ENCODE assay signal across 26 cellular contexts in the genomic region with DNA sequence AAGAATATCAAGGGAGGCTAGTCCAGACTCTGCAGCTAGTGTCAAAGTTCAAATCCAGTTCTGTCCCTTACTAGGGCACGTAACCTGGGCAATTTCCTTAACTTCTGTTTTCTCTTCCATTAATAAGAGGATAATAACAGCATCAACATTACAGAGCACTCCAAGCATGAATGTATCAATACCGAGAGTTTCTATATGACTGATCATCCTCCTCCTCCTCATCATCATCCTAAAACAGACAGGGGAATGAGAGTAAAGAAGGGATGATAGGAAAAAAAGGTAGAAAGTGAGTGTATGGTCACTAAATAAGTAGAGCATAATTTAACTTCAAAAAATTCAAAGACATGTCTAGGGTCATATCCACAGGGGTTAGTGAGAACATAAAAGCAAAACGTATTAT.
DNase-seq lines count a peak whose midpoint lies in the region; ATAC-seq and TF ChIP-seq lines count a peak whose summit lies in the region.
"Had no signal": no experiment of that assay in that cellular context is flagged by ENCODE, and none has a peak within 500 bp of the region (broad histone marks: within the 10 kb centered on the region; RNA-seq: fewer than 3 reads in every experiment).

No MANE protein-coding gene starts in this region.

- no peak for TF ChIP-seq POLR2A in vagina (IDR thresholded peaks at IDR 0.05)

- no peak for DNase-seq in activated naive CD8-positive, alpha-beta T cell treated with anti-CD3 and anti-CD28 coated beads, Interleukin-2, amount 50 U/mL, for 24 hours
- DNase-seq in activated naive CD8-positive, alpha-beta T cell treated with anti-CD3 and anti-CD28 coated beads for 36 hours, result no peak
- DNase-seq in naive B cell (no peak), vagina (ENCODE audit: extremely low spot score in 2 of 2) (no peak), NCI-H226 (no peak), UCSD-AML1 (lab: John Stamatoyannopoulos, UW; ENCODE audit: unreplicated experiment) (no peak), NK-92 (lab: John Stamatoyannopoulos, UW; ENCODE audit: unreplicated experiment) (no peak)
- DNase-seq: 8988T; activated CD4-positive, alpha-beta T cell treated with anti-CD3 and anti-CD28 coated beads, Interleukin-2, amount 50 U/mL, for 1 hour; activated T-cell treated with anti-CD3 and anti-CD28 coated beads, Interleukin-2, amount 50 U/mL, for 4 hours; adrenal gland; body of pancreas; CD4-positive, alpha-beta memory T cell; KBM-7; kidney; MG63; natural killer cell; NCI-H1417 treated with DMSO at 0.1 percent for 48 hours; NCI-H2081 treated with DMSO at 0.1 percent for 48 hours; NK-92 treated with Interleukin-12 subunit alpha and Interleukin-12 subunit beta, amount 100 ng/mL, for 24 hours; retina; Right ventricle myocardium superior; T-helper 9 cell had no signal

- no peaks in the 10 kb centered on the region for H3K36me3 Mint-ChIP-seq in activated naive CD8-positive, alpha-beta T cell treated with anti-CD3 and anti-CD28 coated beads, Interleukin-2, amount 50 U/mL, for 24 hours (ENCODE audit: low read depth)
- H3K36me3 Mint-ChIP-seq in activated naive CD8-positive, alpha-beta T cell treated with anti-CD3 and anti-CD28 coated beads for 36 hours, result no peaks in the 10 kb centered on the region
- no peaks in the 10 kb centered on the region for H3K36me3 Mint-ChIP-seq in naive B cell
- H3K36me3 Mint-ChIP-seq: CD4-positive, alpha-beta memory T cell; natural killer cell had no signal

- H4K20me1 ChIP-seq in SU-DHL-6 (ENCODE audit: low read depth, low read length), result no peaks in the 10 kb centered on the region

- H3K9ac ChIP-seq in SU-DHL-6 (ENCODE audit: low read length), result peak overlapping the region; percentile 49; the same call in 1 of the 2 replicates

- H3K9me2 ChIP-seq in SU-DHL-6 (replicated peaks; ENCODE audit: insufficient read depth, low read length), result no peaks in the 10 kb centered on the region

- H3K4me2 ChIP-seq in SU-DHL-6 (ENCODE audit: low read depth, low read length, poor library complexity, severe bottlenecking), result peak overlapping the region; percentile 66

- H3K27ac ChIP-seq in SU-DHL-6 (ENCODE audit: low read depth, low read length) (peak overlapping the region; percentile 89), vagina (peak overlapping the region; percentile 63)
- H3K27ac ChIP-seq: body of pancreas, WERI-Rb-1 had no signal

- no peak overlapping the region for H3K4me3 Mint-ChIP-seq in activated naive CD8-positive, alpha-beta T cell treated with anti-CD3 and anti-CD28 coated beads, Interleukin-2, amount 50 U/mL, for 24 hours
- H3K4me3 Mint-ChIP-seq in activated naive CD8-positive, alpha-beta T cell treated with anti-CD3 and anti-CD28 coated beads for 36 hours, result no peak overlapping the region
- peak overlapping the region in 3 of 8 donors; percentile 37 to 85 (median 84) for H3K4me3 Mint-ChIP-seq in naive B cell
- H3K4me3 Mint-ChIP-seq: activated T-cell treated with anti-CD3 and anti-CD28 coated beads, Interleukin-2, amount 50 U/mL, for 4 hours; natural killer cell had no signal

- no peak for TF ChIP-seq CTCF in SU-DHL-6 (IDR thresholded peaks at IDR 0.05; ENCODE audit: insufficient read depth, low read length, poor library complexity, severe bottlenecking)
- TF ChIP-seq CTCF in vagina (IDR thresholded peaks at IDR 0.05), result no peak

- peak overlapping the region; percentile 16 for H3K27ac Mint-ChIP-seq in activated naive CD8-positive, alpha-beta T cell treated with anti-CD3 and anti-CD28 coated beads, Interleukin-2, amount 50 U/mL, for 24 hours
- no peak overlapping the region for H3K27ac Mint-ChIP-seq in activated naive CD8-positive, alpha-beta T cell treated with anti-CD3 and anti-CD28 coated beads for 36 hours
- H3K27ac Mint-ChIP-seq in naive B cell, result peak overlapping the region in 5 of 6 donors; percentile 96 to 99 (median 98)

- peaks cover 4% of the 10 kb centered on the region for H3K4me1 ChIP-seq in vagina
- H3K4me1 ChIP-seq: body of pancreas had no signal

- H3K4me3 ChIP-seq in SU-DHL-6 (ENCODE audit: insufficient read depth, low read length, poor library complexity, severe bottlenecking) (no peak overlapping the region), vagina (no peak overlapping the region)
- H3K4me3 ChIP-seq: adrenal gland, body of pancreas, MG63, ovary had no signal

- H3K27me3 ChIP-seq in SU-DHL-6 (ENCODE audit: low read length), result no peaks in the 10 kb centered on the region
- no peaks in the 10 kb centered on the region for H3K27me3 ChIP-seq in vagina
- H3K27me3 ChIP-seq: adrenal gland, body of pancreas, MG63, ovary had no signal

- H3F3A ChIP-seq in SU-DHL-6 (ENCODE audit: insufficient read depth), result peaks cover 8% of the 10 kb centered on the region

- H3K4me1 Mint-ChIP-seq in activated naive CD8-positive, alpha-beta T cell treated with anti-CD3 and anti-CD28 coated beads, Interleukin-2, amount 50 U/mL, for 24 hours, result peaks cover 33% of the 10 kb centered on the region
- peaks cover 26% of the 10 kb centered on the region for H3K4me1 Mint-ChIP-seq in activated naive CD8-positive, alpha-beta T cell treated with anti-CD3 and anti-CD28 coated beads for 36 hours
- H3K4me1 Mint-ChIP-seq in naive B cell, result peaks cover 33 to 49% (median 49%) of the 10 kb centered on the region in 3 donors

- no peaks in the 10 kb centered on the region for H3K79me2 ChIP-seq in SU-DHL-6 (ENCODE audit: insufficient read depth, low read length)

- H3K9me3 Mint-ChIP-seq in activated naive CD8-positive, alpha-beta T cell treated with anti-CD3 and anti-CD28 coated beads, Interleukin-2, amount 50 U/mL, for 24 hours, result no peaks in the 10 kb centered on the region
- peaks cover 5% of the 10 kb centered on the region for H3K9me3 Mint-ChIP-seq in activated naive CD8-positive, alpha-beta T cell treated with anti-CD3 and anti-CD28 coated beads for 36 hours
- peaks cover 0 to 3% (median 0%) of the 10 kb centered on the region in 7 donors for H3K9me3 Mint-ChIP-seq in naive B cell
- H3K9me3 Mint-ChIP-seq: activated T-cell treated with anti-CD3 and anti-CD28 coated beads, Interleukin-2, amount 50 U/mL, for 4 hours; natural killer cell had no signal

- no peak for ATAC-seq in activated naive CD8-positive, alpha-beta T cell treated with anti-CD3 and anti-CD28 coated beads, Interleukin-2, amount 50 U/mL, for 24 hours
- no peak for ATAC-seq in naive B cell (ENCODE audit: low read depth in 2 of 2)
- ATAC-seq: body of pancreas had no signal

- intact Hi-C loops in vagina (cut with DNase I), result no loop called here

- no peaks in the 10 kb centered on the region for H3K27me3 Mint-ChIP-seq in activated naive CD8-positive, alpha-beta T cell treated with anti-CD3 and anti-CD28 coated beads, Interleukin-2, amount 50 U/mL, for 24 hours
- H3K27me3 Mint-ChIP-seq in activated naive CD8-positive, alpha-beta T cell treated with anti-CD3 and anti-CD28 coated beads for 36 hours, result no peaks in the 10 kb centered on the region
- no peaks in the 10 kb centered on the region for H3K27me3 Mint-ChIP-seq in naive B cell
- H3K27me3 Mint-ChIP-seq: CD4-positive, alpha-beta memory T cell had no signal

- no peaks in the 10 kb centered on the region for H3K36me3 ChIP-seq in SU-DHL-6 (ENCODE audit: low read length)
- H3K36me3 ChIP-seq in vagina, result no peaks in the 10 kb centered on the region
- H3K36me3 ChIP-seq: adrenal gland, MG63, ovary, WERI-Rb-1 had no signal

- H2AFZ ChIP-seq in SU-DHL-6 (ENCODE audit: low read depth, low read length, severe bottlenecking), result peak overlapping the region; percentile 29

- H3K9me3 ChIP-seq in SU-DHL-6 (ENCODE audit: insufficient read depth, low read length) (no peaks in the 10 kb centered on the region), vagina (no peaks in the 10 kb centered on the region)
- H3K9me3 ChIP-seq: adrenal gland, body of pancreas, MG63, ovary had no signal
